ENCODE assay signal across 8 cellular contexts in genomic region chr13:31538067-31539042, GRCh38.
DNase-seq lines count a peak whose midpoint lies in the region; ATAC-seq and TF ChIP-seq lines count a peak whose summit lies in the region.

No MANE protein-coding gene starts in this region.

- no peak overlapping the region for H3K4me3 ChIP-seq in heart left ventricle

- intact Hi-C loops in heart left ventricle (cut with DNase I) = loop anchor here in 6 of 10 donors (5.0 to 10.0 kb wide), 4 partner anchors 104 to 206 kb away; partner anchors contain the start of gene RXFP2 (in 1 of the 6)
- intact Hi-C loops in cardiac septum (cut with DNase I) = loop anchor here (10.0 kb wide), 1 partner anchor 206 kb away; no protein-coding TSS in a partner anchor

- TF ChIP-seq CTCF in heart left ventricle (IDR thresholded peaks at IDR 0.05) = peak in 11 of 12 donors; percentile 9 to 66 (median 50)

- H3K4me1 ChIP-seq in heart left ventricle = no peaks in the 10 kb centered on the region

- DNase-seq in heart left ventricle (no peak), cardiac septum (ENCODE audit: low spot score) (no peak), SK-N-DZ (ENCODE audit: low spot score) (peak; percentile 46), glomerular endothelial cell (ENCODE audit: extremely low read depth, low read depth, low spot score) (peak; percentile 31), NCI-H1436 (lab: John Stamatoyannopoulos, UW) (no peak)
- DNase-seq in stimulated activated CD4-positive, alpha-beta T cell treated with anti-CD3 and anti-CD28 coated beads, Interleukin-12 subunit alpha, Interleukin-12 subunit beta, amount 100 ng/mL, for 4 hours = no peak

- no peak overlapping the region for H3K27ac ChIP-seq in heart left ventricle

- peaks cover 0 to 5% (median 0%) of the 10 kb centered on the region in 9 donors for H3K27me3 ChIP-seq in heart left ventricle

- 37 to 47% (median 41%) methylated on average over 6 of the region's 6 CpGs for WGBS in heart left ventricle, 4 donors

- H3K36me3 ChIP-seq in heart left ventricle = no peaks in the 10 kb centered on the region

- TF ChIP-seq POLR2A in heart left ventricle (IDR thresholded peaks at IDR 0.05) = no peak

- no peaks in the 10 kb centered on the region for H3K9me3 ChIP-seq in heart left ventricle

- ATAC-seq in heart left ventricle (no peak), HG03457 (IDR thresholded peaks at IDR 0.05; ENCODE audit: unreplicated experiment) (no peak), GM21367 (IDR thresholded peaks at IDR 0.05; ENCODE audit: unreplicated experiment) (no peak)

Comparison
In these comparisons a context has a peak if more than half of its experiments do, and no peak if none do; other contexts are left out.
1. DNase-seq: peak in SK-N-DZ (single experiment) and glomerular endothelial cell (single experiment); none in heart left ventricle (0 of 5), cardiac septum (single experiment), stimulated activated CD4-positive, alpha-beta T cell treated with anti-CD3 and anti-CD28 coated beads, Interleukin-12 subunit alpha, Interleukin-12 subunit beta, amount 100 ng/mL, for 4 hours (single experiment) and NCI-H1436 (single experiment).